In the genomic region with DNA sequence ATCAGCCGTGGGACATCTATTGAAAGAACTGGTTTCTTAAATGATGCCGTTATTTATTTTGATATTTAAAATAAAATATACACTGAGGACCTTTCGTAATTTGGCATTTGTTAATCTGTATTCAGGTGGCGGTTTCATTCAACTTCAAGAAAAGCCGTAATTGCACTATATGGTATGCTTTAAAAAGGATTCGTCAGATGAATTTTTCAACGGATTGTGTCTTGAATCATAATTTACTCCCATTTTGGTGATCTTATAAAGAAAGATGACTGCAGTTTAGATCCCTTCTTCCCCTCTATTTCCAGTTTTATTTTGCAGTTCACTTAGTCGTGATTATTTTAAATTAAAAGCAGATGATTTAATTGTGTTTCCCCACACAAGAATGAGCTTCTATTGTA, we compare ENCODE assay signal across 8 cellular contexts. TPM values are rescaled to one million over a fixed set of nuclear protein-coding genes. Genes with fewer than 3 reads are reported as not detected.
DNase-seq lines count a peak whose midpoint lies in the region; ATAC-seq, FAIRE-seq and TF ChIP-seq lines count a peak whose summit lies in the region.

No MANE protein-coding gene starts in this region.

- peak overlapping the region; percentile 55; the same call in 2 of the 3 replicates for H3K4me3 ChIP-seq in A549
- peak overlapping the region; percentile 97 for H3K4me3 ChIP-seq in HUES48 (ENCODE audit: low read depth, low read length)
- peak overlapping the region; percentile 85 to 86 for H3K4me3 ChIP-seq in mucosa of rectum (ENCODE audit: low read length in 2 of 2)

- H3K4me2 ChIP-seq in A549, result peak overlapping the region; percentile 88

- no peaks in the 10 kb centered on the region for H3K9me3 Mint-ChIP-seq in MCF 10A (ENCODE audit: unreplicated experiment)

- CTCF ChIA-PET in A549 (lab: Yijun Ruan, JAX), result no interaction called here
- CTCF ChIA-PET in MCF 10A (lab: Yijun Ruan, JAX), result interaction anchor here (0.6 to 1.4 kb wide), 2 partner anchors 14 to 25 kb away, joined by 4 to 5 read pairs; no protein-coding TSS in a partner anchor

- no peak for TF ChIP-seq RAD21 in A549 (conservative IDR thresholded peaks at IDR 0.05 in 1 of 2, IDR thresholded peaks at IDR 0.05 in 1 of 2)

- DNase-seq in A549 (ENCODE audit: low read depth in 1 of 2, low spot score in 1 of 2) (no peak), MCF 10A (ENCODE audit: unreplicated experiment) (no peak), epidermal melanocyte (ENCODE audit: insufficient read length, low spot score) (no peak)
- DNase-seq in stimulated activated CD4-positive, alpha-beta T cell treated with anti-CD3 and anti-CD28 coated beads, Interleukin-4, amount 100 ng/mL, for 1 hour, result no peak

- TF ChIP-seq EP300 in A549 (IDR thresholded peaks at IDR 0.05), result no peak

- H3K9ac ChIP-seq in HUES48 (ENCODE audit: low read depth, low read length) (no peak overlapping the region), mucosa of rectum (ENCODE audit: low read depth in 1 of 2, low read length in 2 of 2) (peak overlapping the region; percentile 78 to 83)

- no peak for TF ChIP-seq CTCF in A549 (IDR thresholded peaks at IDR 0.05)
- TF ChIP-seq CTCF in MCF 10A (IDR thresholded peaks at IDR 0.05; ENCODE audit: unreplicated experiment), result no peak

- FAIRE-seq in A549 (lab: Jason Lieb, UNC), result no peak

- H3K27me3 Mint-ChIP-seq in MCF 10A (ENCODE audit: insufficient read depth, unreplicated experiment), result peaks cover 100% of the 10 kb centered on the region

- H3K36me3 Mint-ChIP-seq in MCF 10A (ENCODE audit: insufficient read depth, unreplicated experiment), result peaks cover 7% of the 10 kb centered on the region

- H3K27ac Mint-ChIP-seq in MCF 10A (ENCODE audit: low read depth, unreplicated experiment), result no peak overlapping the region

- H3K36me3 ChIP-seq in HUES48 (ENCODE audit: control insufficient read depth, insufficient read depth, low read length) (no peaks in the 10 kb centered on the region), mucosa of rectum (ENCODE audit: control insufficient read depth in 2 of 2, insufficient read depth in 2 of 2, low read length in 2 of 2) (no peaks in the 10 kb centered on the region)

- no peak for TF ChIP-seq POLR2A in A549 (IDR thresholded peaks at IDR 0.05; ENCODE audit: low read length)

- no TSS peak for BruUV-seq in MCF 10A (replicated peaks; lab: Mats Ljungman, UMichigan)

- H3K4me1 ChIP-seq in A549 (no peaks in the 10 kb centered on the region), HUES48 (ENCODE audit: control insufficient read depth, insufficient read depth, low read length) (peaks cover 6% of the 10 kb centered on the region), mucosa of rectum (ENCODE audit: control insufficient read depth in 2 of 2, insufficient read depth in 2 of 2, low read length in 2 of 2) (peaks cover 10 to 12% of the 10 kb centered on the region in 2 donors)

- intact Hi-C loops in MCF 10A (cut with micrococcal nuclease), result no loop called here

- ATAC-seq in A549 (no peak), GM18861 (IDR thresholded peaks at IDR 0.05; ENCODE audit: unreplicated experiment) (no peak), GM21526 (IDR thresholded peaks at IDR 0.05; ENCODE audit: low FRiP score, unreplicated experiment) (no peak)

- H3K27ac ChIP-seq in A549, result no peak overlapping the region
- H3K27ac ChIP-seq in HUES48 (ENCODE audit: low read depth, low read length), result no peak overlapping the region
- no peak overlapping the region for H3K27ac ChIP-seq in mucosa of rectum (ENCODE audit: low read depth in 2 of 2, low read length in 2 of 2)

- POLR2A ChIA-PET in A549 (lab: Yijun Ruan, JAX), result no interaction called here
- POLR2A ChIA-PET in MCF 10A (lab: Yijun Ruan, JAX), result interaction anchor here (1.0 kb wide), 1 partner anchor 23 kb away, joined by 4 read pairs; no protein-coding TSS in a partner anchor

- H3K4me1 Mint-ChIP-seq in MCF 10A (ENCODE audit: insufficient read depth, unreplicated experiment), result no peaks in the 10 kb centered on the region

- H3K4me3 Mint-ChIP-seq in MCF 10A (ENCODE audit: unreplicated experiment), result peak overlapping the region; percentile 82

- 58% methylated on average over 8 of the region's 8 CpGs for WGBS in A549 (ENCODE audit: missing lambda C conversion rate)

- no peaks in the 10 kb centered on the region for H3K9me3 ChIP-seq in A549
- H3K9me3 ChIP-seq in HUES48 (ENCODE audit: control insufficient read depth, insufficient read depth, low read length), result no peaks in the 10 kb centered on the region
- no peaks in the 10 kb centered on the region for H3K9me3 ChIP-seq in mucosa of rectum (ENCODE audit: control insufficient read depth in 2 of 2, low read length in 2 of 2)

- H3K27me3 ChIP-seq in HUES48 (ENCODE audit: control insufficient read depth, insufficient read depth, low read length) (peaks cover 5% of the 10 kb centered on the region), mucosa of rectum (ENCODE audit: control insufficient read depth in 2 of 2, insufficient read depth in 2 of 2, low read length in 2 of 2) (no peaks in the 10 kb centered on the region)

TF ChIP-seq in A549, 52 proteins besides CTCF, POLR2A, EP300 and RAD21:
- TF ChIP-seq EHMT2 (IDR thresholded peaks at IDR 0.05; ENCODE audit: low read depth), result no peak
- TF ChIP-seq TP53 (CRISPR knock-in tag; IDR thresholded peaks at IDR 0.05), result no peak
- TF ChIP-seq ZSCAN20 (CRISPR knock-in tag; IDR thresholded peaks at IDR 0.05), result no peak
- TF ChIP-seq ZFP36 (IDR thresholded peaks at IDR 0.05; ENCODE audit: borderline replicate concordance, partially characterized antibody), result no peak
- TF ChIP-seq ESRRA (IDR thresholded peaks at IDR 0.05; ENCODE audit: borderline replicate concordance, low read length), result no peak
- TF ChIP-seq NR3C1 (IDR thresholded peaks at IDR 0.05), result no peak
- TF ChIP-seq TFCP2L1 (CRISPR knock-in tag; IDR thresholded peaks at IDR 0.05), result no peak
- no peak for TF ChIP-seq HOXB13 (CRISPR knock-in tag; IDR thresholded peaks at IDR 0.05; ENCODE audit: low read depth)
- TF ChIP-seq FOXS1 (CRISPR knock-in tag; IDR thresholded peaks at IDR 0.05), result no peak
- TF ChIP-seq, protein P1, sequence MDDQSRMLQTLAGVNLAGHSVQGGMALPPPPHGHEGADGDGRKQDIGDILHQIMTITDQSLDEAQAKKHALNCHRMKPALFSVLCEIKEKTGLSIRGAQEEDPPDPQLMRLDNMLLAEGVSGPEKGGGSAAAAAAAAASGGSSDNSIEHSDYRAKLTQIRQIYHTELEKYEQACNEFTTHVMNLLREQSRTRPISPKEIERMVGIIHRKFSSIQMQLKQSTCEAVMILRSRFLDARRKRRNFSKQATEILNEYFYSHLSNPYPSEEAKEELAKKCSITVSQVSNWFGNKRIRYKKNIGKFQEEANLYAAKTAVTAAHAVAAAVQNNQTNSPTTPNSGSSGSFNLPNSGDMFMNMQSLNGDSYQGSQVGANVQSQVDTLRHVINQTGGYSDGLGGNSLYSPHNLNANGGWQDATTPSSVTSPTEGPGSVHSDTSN (IDR thresholded peaks at IDR 0.05), result no peak
- no peak for TF ChIP-seq CBX8 (IDR thresholded peaks at IDR 0.05)
- TF ChIP-seq RNF2 (IDR thresholded peaks at IDR 0.05; ENCODE audit: borderline replicate concordance, low read depth), result no peak
- TF ChIP-seq RCOR1 (IDR thresholded peaks at IDR 0.05; ENCODE audit: low read depth, low read length), result no peak
- no peak for TF ChIP-seq KDM1A (IDR thresholded peaks at IDR 0.05; ENCODE audit: low read depth)
- no peak for TF ChIP-seq GATA3 (IDR thresholded peaks at IDR 0.05; ENCODE audit: borderline replicate concordance)
- no peak for TF ChIP-seq RARB (CRISPR knock-in tag; IDR thresholded peaks at IDR 0.05)

RNA-seq across cellular contexts. Expression of gene KLHL32, which starts 0.8 kb away (rescaled TPM):
- polyA plus RNA-seq in A549 (2011; rRNA removed), result 0.13 and 0.23 TPM in 2 replicates
- 0.01 and 0.04 TPM in 2 replicates for polyA plus RNA-seq in A549 (2012; cell fraction: cytosol; rRNA removed)
- polyA plus RNA-seq in A549 (2012; cell fraction: nucleus; rRNA removed), result 0.02 TPM in 1 of 2 replicates, not detected in the other
- 0.04 to 0.08 TPM (median 0.05 TPM) in 3 replicates for polyA plus RNA-seq in A549 (2017; fragmentation: RNase III; extraction: RNeasy Plus Mini Kit Qiagen cat#74134 plus additional on column Dnase treatment)
- 0.29 and 1.4 TPM in 2 replicates for polyA minus RNA-seq in A549 (2011; rRNA and poly(A)+ RNA removed)
- not detected in 2 replicates for total RNA-seq in MCF 10A (2022)

RNA-seq across cellular contexts. Expression of gene NDUFAF4, which starts 27.6 kb away (rescaled TPM):
- polyA plus RNA-seq in A549 (2011; rRNA removed), result 55.4 and 58.7 TPM in 2 replicates
- polyA plus RNA-seq in A549 (2012; cell fraction: cytosol; rRNA removed), result 19.1 and 20.3 TPM in 2 replicates
- polyA plus RNA-seq in A549 (2012; cell fraction: nucleus; rRNA removed), result 3.6 and 5.0 TPM in 2 replicates
- polyA plus RNA-seq in A549 (2017; fragmentation: RNase III; extraction: RNeasy Plus Mini Kit Qiagen cat#74134 plus additional on column Dnase treatment), result 34.8 to 45.3 TPM (median 37.9 TPM) in 3 replicates
- polyA minus RNA-seq in A549 (2011; rRNA and poly(A)+ RNA removed), result 19.5 and 24.2 TPM in 2 replicates
- total RNA-seq in MCF 10A (2022), result 29.8 and 42.5 TPM in 2 replicates
